Comparison of ENCODE assay signal across 14 cellular contexts in genomic region chr13:113730831-113731191, GRCh38.
"Had no signal": no experiment of that assay in that cellular context is flagged by ENCODE, and none has a peak within 500 bp of the region (broad histone marks: within the 10 kb centered on the region; RNA-seq: fewer than 3 reads in every experiment).

No MANE protein-coding gene starts in this region.

- H3K36me3 ChIP-seq: tibial nerve had no signal

- FAIRE-seq: keratinocyte, small intestine had no signal

- ATAC-seq: body of pancreas, right cardiac atrium had no signal

- H3K9me3 ChIP-seq: body of pancreas, tibial nerve had no signal

- DNase-seq: activated CD4-positive, alpha-beta memory T cell treated with anti-CD3 and anti-CD28 coated beads, Interleukin-2, amount 10 ng/mL, durations not matched to agents 7 days and 5 days; activated CD4-positive, alpha-beta T cell treated with anti-CD3 and anti-CD28 coated beads for 1 hour; activated CD8-positive, alpha-beta memory T cell treated with anti-CD3 and anti-CD28 coated beads, Interleukin-2, amount 50 U/mL, for 48 hours; activated naive CD4-positive, alpha-beta T cell treated with Interleukin-2 at 50 U/mL for 16 hours; central memory CD4-positive, alpha-beta T cell; cortex of kidney; effector memory CD4-positive, alpha-beta T cell; small intestine; SW 1271 had no signal

- H3K27ac Mint-ChIP-seq: activated CD4-positive, alpha-beta memory T cell treated with anti-CD3 and anti-CD28 coated beads, Interleukin-2, amount 10 ng/mL, durations not matched to agents 7 days and 5 days; mesothelial cell of epicardium had no signal

- H3K4me3 ChIP-seq: body of pancreas, tibial nerve had no signal

- H3K27ac ChIP-seq: body of pancreas, tibial nerve had no signal

- H3K4me1 Mint-ChIP-seq: activated CD4-positive, alpha-beta memory T cell treated with anti-CD3 and anti-CD28 coated beads, Interleukin-2, amount 10 ng/mL, durations not matched to agents 7 days and 5 days; mesothelial cell of epicardium had no signal

- H3K9me3 Mint-ChIP-seq: mesothelial cell of epicardium had no signal

- H3K4me3 Mint-ChIP-seq: activated CD4-positive, alpha-beta memory T cell treated with anti-CD3 and anti-CD28 coated beads, Interleukin-2, amount 10 ng/mL, durations not matched to agents 7 days and 5 days; mesothelial cell of epicardium had no signal

- H3K36me3 Mint-ChIP-seq: mesothelial cell of epicardium had no signal
